In genomic region chr7:131346885-131347592, GRCh38 we compare ENCODE assay signal across 10 cellular contexts. TPM values are rescaled to one million over a fixed set of nuclear protein-coding genes. Genes with fewer than 3 reads are reported as not detected.
DNase-seq lines count a peak whose midpoint lies in the region; ATAC-seq and TF ChIP-seq lines count a peak whose summit lies in the region.
"Had no signal": no experiment of that assay in that cellular context is flagged by ENCODE, and none has a peak within 500 bp of the region (broad histone marks: within the 10 kb centered on the region; RNA-seq: fewer than 3 reads in every experiment).

No MANE protein-coding gene starts in this region.

- H3K4me1 Mint-ChIP-seq in naive thymus-derived CD4-positive, alpha-beta T cell: peaks cover 17 to 80% (median 62%) of the 10 kb centered on the region in 7 donors

- ATAC-seq in naive thymus-derived CD4-positive, alpha-beta T cell: peak; percentile 26
- ATAC-seq: Panc1 had no signal

- peaks cover 0 to 22% (median 15%) of the 10 kb centered on the region in 5 donors for H3K36me3 Mint-ChIP-seq in naive thymus-derived CD4-positive, alpha-beta T cell

- H3K27me3 Mint-ChIP-seq in naive thymus-derived CD4-positive, alpha-beta T cell: no peaks in the 10 kb centered on the region
- H3K27me3 Mint-ChIP-seq: memory B cell had no signal

- peak overlapping the region in 5 of 10 donors; percentile 7 to 44 (median 26) for H3K4me3 Mint-ChIP-seq in naive thymus-derived CD4-positive, alpha-beta T cell
- H3K4me3 Mint-ChIP-seq: memory B cell had no signal

- H3K4me1 ChIP-seq in naive thymus-derived CD4-positive, alpha-beta T cell (ENCODE audit: control insufficient read depth in 2 of 2, insufficient read depth in 2 of 2, low read length in 2 of 2): peaks cover 3 to 12% of the 10 kb centered on the region in 2 donors

- H3K36me3 ChIP-seq in naive thymus-derived CD4-positive, alpha-beta T cell (ENCODE audit: control insufficient read depth in 2 of 3, insufficient read depth in 3 of 3, low read length in 3 of 3): no peaks in the 10 kb centered on the region

- H3K27me3 ChIP-seq in naive thymus-derived CD4-positive, alpha-beta T cell (ENCODE audit: control insufficient read depth in 2 of 2, insufficient read depth in 2 of 2, low read length in 2 of 2): no peaks in the 10 kb centered on the region

- no peak overlapping the region for H3K27ac ChIP-seq in naive thymus-derived CD4-positive, alpha-beta T cell (ENCODE audit: low read depth, low read length)

- peak overlapping the region in 6 of 9 donors; percentile 2 to 50 (median 24) for H3K27ac Mint-ChIP-seq in naive thymus-derived CD4-positive, alpha-beta T cell
- H3K27ac Mint-ChIP-seq: memory B cell had no signal

- no peak for TF ChIP-seq CTCF in epithelial cell of esophagus (IDR thresholded peaks at IDR 0.05; ENCODE audit: insufficient read depth, low read depth, low read length, missing control alignments)

- intact Hi-C loops in naive thymus-derived CD4-positive, alpha-beta T cell (cut with micrococcal nuclease): no loop called here

- POLR2A ChIA-PET in naive thymus-derived CD4-positive, alpha-beta T cell (lab: Charles Lee): interaction anchor here (0.6 kb wide), 2 partner anchors 34 to 167 kb away, joined by 3 to 5 read pairs; no protein-coding TSS in a partner anchor

- peak; percentile 18 for DNase-seq in DMS79 treated with DMSO at 0.1 percent for 48 hours (lab: John Stamatoyannopoulos, UW)
- peak; percentile 34 for DNase-seq in NCI-H1105 treated with DMSO at 0.1 percent for 48 hours (lab: John Stamatoyannopoulos, UW)
- DNase-seq in epithelial cell of esophagus (ENCODE audit: low read depth): peak; percentile 84
- no peak for DNase-seq in naive thymus-derived CD4-positive, alpha-beta T cell
- no peak for DNase-seq in SKM-1 (lab: John Stamatoyannopoulos, UW; ENCODE audit: unreplicated experiment)
- no peak for DNase-seq in retina
- DNase-seq in superior temporal gyrus (ENCODE audit: extremely low spot score): no peak
- DNase-seq: foreskin melanocyte had no signal

- no peak overlapping the region for H3K4me3 ChIP-seq in epithelial cell of esophagus (ENCODE audit: low read length)
- no peak overlapping the region for H3K4me3 ChIP-seq in naive thymus-derived CD4-positive, alpha-beta T cell (ENCODE audit: low read length)

- CTCF ChIA-PET in naive thymus-derived CD4-positive, alpha-beta T cell (lab: Charles Lee): interaction anchor here (0.8 kb wide), 2 partner anchors 9 to 11 kb away, joined by 3 read pairs; no protein-coding TSS in a partner anchor

- H3K9me3 Mint-ChIP-seq in naive thymus-derived CD4-positive, alpha-beta T cell: peaks cover 0 to 11% (median 0%) of the 10 kb centered on the region in 11 donors
- H3K9me3 Mint-ChIP-seq: memory B cell had no signal

- H3K9me3 ChIP-seq in naive thymus-derived CD4-positive, alpha-beta T cell (ENCODE audit: control insufficient read depth in 2 of 3, low read length in 3 of 3): no peaks in the 10 kb centered on the region

RNA-seq across cellular contexts. Expression of gene MKLN1, which starts 19.4 kb away (rescaled TPM):
- 10 to 100 TPM; 42.0 to 69.8 (median 59.3) TPM for total RNA-seq in naive thymus-derived CD4-positive, alpha-beta T cell
- polyA plus RNA-seq in naive thymus-derived CD4-positive, alpha-beta T cell: 10 to 100 TPM; 30.8 to 36.2 TPM

Comparison
In these comparisons a context has a peak if more than half of its experiments do, and no peak if none do; other contexts are left out.
1. DNase-seq: peak in DMS79 treated with DMSO at 0.1 percent for 48 hours (single experiment), NCI-H1105 treated with DMSO at 0.1 percent for 48 hours (single experiment) and epithelial cell of esophagus (single experiment); none in naive thymus-derived CD4-positive, alpha-beta T cell (0 of 9), SKM-1 (single experiment), retina (single experiment) and superior temporal gyrus (single experiment).